18 cellular contexts compared by ENCODE assay signal in the genomic region with DNA sequence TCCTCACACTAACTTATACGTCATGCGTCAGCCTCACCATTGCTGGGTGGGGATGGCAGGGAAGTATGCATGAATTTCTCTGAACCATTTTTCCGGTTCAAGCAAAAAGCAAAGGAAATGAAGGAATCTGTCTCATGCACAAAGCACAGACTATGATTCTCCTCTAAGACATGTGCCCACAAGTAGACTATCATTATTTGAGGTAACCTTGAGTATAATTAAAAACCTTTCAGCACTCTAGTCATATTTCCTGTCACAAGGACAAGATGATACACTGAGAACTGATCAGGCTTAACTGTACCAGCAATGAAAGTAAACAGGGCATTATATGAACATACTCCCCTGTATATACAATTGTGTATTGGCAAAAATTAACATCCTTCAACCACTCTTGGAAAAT.
"Had no signal": no experiment of that assay in that cellular context is flagged by ENCODE, and none has a peak within 500 bp of the region (broad histone marks: within the 10 kb centered on the region; RNA-seq: fewer than 3 reads in every experiment).

No MANE protein-coding gene starts in this region.

- H3K9me3 ChIP-seq: ascending aorta, breast epithelium, esophagus muscularis mucosa, ovary, sigmoid colon, stomach, testis, upper lobe of left lung had no signal

- H3K4me1 ChIP-seq: breast epithelium, testis had no signal

- H3K4me3 ChIP-seq: ascending aorta, breast epithelium, esophagus muscularis mucosa, ovary, sigmoid colon, stomach, testis, upper lobe of left lung had no signal

- ATAC-seq: activated CD4-positive, alpha-beta T cell treated with anti-CD3 and anti-CD28 coated beads for 36 hours; activated CD8-positive, alpha-beta memory T cell treated with anti-CD3 and anti-CD28 coated beads, Interleukin-2, amount 10 ng/mL, durations not matched to agents 7 days and 5 days; activated naive CD8-positive, alpha-beta T cell treated with anti-CD3 and anti-CD28 coated beads, Interleukin-2, amount 50 U/mL, for 24 hours had no signal

- H3K36me3 ChIP-seq: ascending aorta, breast epithelium, esophagus muscularis mucosa, ovary, sigmoid colon, stomach, upper lobe of left lung had no signal

- H3K27me3 ChIP-seq: ascending aorta, breast epithelium, esophagus muscularis mucosa, ovary, sigmoid colon, stomach, testis, upper lobe of left lung had no signal

- DNase-seq: activated CD4-positive, alpha-beta memory T cell treated with anti-CD3 and anti-CD28 coated beads for 36 hours; activated CD4-positive, alpha-beta T cell treated with anti-CD3 and anti-CD28 coated beads for 36 hours; activated CD8-positive, alpha-beta memory T cell treated with anti-CD3 and anti-CD28 coated beads, Interleukin-2, amount 10 ng/mL, durations not matched to agents 7 days and 5 days; activated naive CD4-positive, alpha-beta T cell treated with anti-CD3 and anti-CD28 coated beads for 36 hours; activated naive CD8-positive, alpha-beta T cell treated with anti-CD3 and anti-CD28 coated beads, Interleukin-2, amount 50 U/mL, for 24 hours; activated T-cell treated with anti-CD3 and anti-CD28 coated beads, Interleukin-2, amount 50 U/mL, for 1 hour; hippocampal formation; kidney glomerular epithelial cell; ovary; sigmoid colon; stimulated activated CD4-positive, alpha-beta T cell treated with anti-CD3 and anti-CD28 coated beads, Interleukin-12 subunit alpha, Interleukin-12 subunit beta, amount 100 ng/mL, for 4 hours; stimulated activated CD4-positive, alpha-beta T cell treated with anti-CD3 and anti-CD28 coated beads, Interleukin-2, amount 100 ng/mL, for 24 hours; stomach; testis; upper lobe of left lung had no signal

- H3K27ac ChIP-seq: ascending aorta, breast epithelium, esophagus muscularis mucosa, ovary, sigmoid colon, stomach, testis, upper lobe of left lung had no signal
